In the genomic region with DNA sequence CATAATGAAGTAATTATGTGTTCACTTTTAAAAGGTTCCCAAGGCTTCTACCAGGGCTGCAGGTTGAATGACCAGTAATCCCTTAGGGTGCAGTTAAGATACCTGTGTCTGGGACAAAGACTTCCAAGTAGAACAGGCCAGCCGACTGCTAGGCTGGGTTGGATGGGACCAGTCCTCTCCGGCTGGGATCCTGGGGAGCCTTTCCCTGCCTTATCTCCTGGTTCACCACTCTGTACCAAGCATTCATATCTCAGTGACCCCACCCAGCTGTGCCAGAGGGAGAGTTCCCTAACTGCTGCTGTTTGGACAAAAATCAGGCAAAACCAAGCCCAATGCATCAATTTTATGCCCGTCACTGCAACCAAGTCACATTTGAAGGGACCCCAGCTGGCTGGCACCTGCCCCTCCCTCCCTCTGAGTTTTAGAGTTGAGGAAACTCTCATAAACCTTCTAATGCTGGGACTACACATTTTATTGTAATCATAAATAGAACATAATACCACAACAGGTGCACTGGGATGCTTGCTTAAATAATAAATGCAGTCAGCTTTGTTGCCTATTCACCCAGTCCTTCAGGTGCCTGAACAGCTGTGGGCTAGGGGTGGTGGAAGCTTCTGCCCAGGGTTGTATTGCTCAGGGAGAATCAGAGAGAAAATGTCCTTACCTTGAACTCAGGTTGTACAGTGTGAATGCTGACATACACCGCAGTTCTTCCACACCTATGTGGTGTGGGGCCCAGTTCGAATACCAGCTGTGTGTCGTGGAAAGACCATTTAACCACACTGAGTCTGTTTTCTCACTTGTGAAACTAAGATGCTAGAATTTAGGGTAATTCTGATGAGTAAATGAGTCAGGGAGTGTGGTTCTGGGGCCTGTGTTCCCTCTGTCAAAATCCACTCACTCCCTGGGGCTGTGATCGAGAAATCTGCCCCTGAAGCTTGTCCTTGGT, we compare ENCODE assay signal across 1 cellular context.
TF ChIP-seq lines count a peak whose summit lies in the region.

No MANE protein-coding gene starts in this region.

TF ChIP-seq in GM12878, 131 proteins besides CTCF, POLR2A, EP300 and RAD21 (continued from another document):
- TF ChIP-seq, protein P1, sequence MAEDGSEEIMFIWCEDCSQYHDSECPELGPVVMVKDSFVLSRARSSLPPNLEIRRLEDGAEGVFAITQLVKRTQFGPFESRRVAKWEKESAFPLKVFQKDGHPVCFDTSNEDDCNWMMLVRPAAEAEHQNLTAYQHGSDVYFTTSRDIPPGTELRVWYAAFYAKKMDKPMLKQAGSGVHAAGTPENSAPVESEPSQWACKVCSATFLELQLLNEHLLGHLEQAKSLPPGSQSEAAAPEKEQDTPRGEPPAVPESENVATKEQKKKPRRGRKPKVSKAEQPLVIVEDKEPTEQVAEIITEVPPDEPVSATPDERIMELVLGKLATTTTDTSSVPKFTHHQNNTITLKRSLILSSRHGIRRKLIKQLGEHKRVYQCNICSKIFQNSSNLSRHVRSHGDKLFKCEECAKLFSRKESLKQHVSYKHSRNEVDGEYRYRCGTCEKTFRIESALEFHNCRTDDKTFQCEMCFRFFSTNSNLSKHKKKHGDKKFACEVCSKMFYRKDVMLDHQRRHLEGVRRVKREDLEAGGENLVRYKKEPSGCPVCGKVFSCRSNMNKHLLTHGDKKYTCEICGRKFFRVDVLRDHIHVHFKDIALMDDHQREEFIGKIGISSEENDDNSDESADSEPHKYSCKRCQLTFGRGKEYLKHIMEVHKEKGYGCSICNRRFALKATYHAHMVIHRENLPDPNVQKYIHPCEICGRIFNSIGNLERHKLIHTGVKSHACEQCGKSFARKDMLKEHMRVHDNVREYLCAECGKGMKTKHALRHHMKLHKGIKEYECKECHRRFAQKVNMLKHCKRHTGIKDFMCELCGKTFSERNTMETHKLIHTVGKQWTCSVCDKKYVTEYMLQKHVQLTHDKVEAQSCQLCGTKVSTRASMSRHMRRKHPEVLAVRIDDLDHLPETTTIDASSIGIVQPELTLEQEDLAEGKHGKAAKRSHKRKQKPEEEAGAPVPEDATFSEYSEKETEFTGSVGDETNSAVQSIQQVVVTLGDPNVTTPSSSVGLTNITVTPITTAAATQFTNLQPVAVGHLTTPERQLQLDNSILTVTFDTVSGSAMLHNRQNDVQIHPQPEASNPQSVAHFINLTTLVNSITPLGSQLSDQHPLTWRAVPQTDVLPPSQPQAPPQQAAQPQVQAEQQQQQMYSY (CRISPR knock-in tag; IDR thresholded peaks at IDR 0.05): no peak
- peak; percentile 83 for TF ChIP-seq RUNX3 (IDR thresholded peaks at IDR 0.05; ENCODE audit: low read length)
- TF ChIP-seq, protein P2, sequence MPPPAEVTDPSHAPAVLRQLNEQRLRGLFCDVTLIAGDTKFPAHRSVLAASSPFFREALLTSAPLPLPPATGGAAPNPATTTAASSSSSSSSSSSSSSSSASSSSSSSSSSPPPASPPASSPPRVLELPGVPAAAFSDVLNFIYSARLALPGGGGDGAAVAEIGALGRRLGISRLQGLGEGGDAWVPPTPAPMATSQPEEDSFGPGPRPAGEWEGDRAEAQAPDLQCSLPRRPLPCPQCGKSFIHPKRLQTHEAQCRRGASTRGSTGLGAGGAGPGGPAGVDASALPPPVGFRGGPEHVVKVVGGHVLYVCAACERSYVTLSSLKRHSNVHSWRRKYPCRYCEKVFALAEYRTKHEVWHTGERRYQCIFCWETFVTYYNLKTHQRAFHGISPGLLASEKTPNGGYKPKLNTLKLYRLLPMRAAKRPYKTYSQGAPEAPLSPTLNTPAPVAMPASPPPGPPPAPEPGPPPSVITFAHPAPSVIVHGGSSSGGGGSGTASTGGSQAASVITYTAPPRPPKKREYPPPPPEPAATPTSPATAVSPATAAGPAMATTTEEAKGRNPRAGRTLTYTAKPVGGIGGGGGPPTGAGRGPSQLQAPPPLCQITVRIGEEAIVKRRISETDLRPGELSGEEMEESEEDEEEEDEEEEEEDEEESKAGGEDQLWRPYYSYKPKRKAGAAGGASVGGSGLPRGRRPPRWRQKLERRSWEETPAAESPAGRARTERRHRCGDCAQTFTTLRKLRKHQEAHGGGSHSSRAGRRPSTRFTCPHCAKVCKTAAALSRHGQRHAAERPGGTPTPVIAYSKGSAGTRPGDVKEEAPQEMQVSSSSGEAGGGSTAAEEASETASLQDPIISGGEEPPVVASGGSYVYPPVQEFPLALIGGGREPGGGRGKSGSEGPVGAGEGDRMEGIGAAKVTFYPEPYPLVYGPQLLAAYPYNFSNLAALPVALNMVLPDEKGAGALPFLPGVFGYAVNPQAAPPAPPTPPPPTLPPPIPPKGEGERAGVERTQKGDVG (CRISPR knock-in tag; IDR thresholded peaks at IDR 0.05): no peak
- 0 out of 2 replicates have a peak, but pooled peaks have one; percentile 18 for TF ChIP-seq BCL11A (IDR thresholded peaks at IDR 0.05; ENCODE audit: low read depth, low read length)
- TF ChIP-seq SREBF1 (IDR thresholded peaks at IDR 0.05; ENCODE audit: low read length): no peak
- TF ChIP-seq IKZF2 (IDR thresholded peaks at IDR 0.05): peak in 1 of 2 experiments; percentile 19; a peak in 1 of 4 replicates
- TF ChIP-seq KAT2A (conservative IDR thresholded peaks at IDR 0.05; ENCODE audit: control insufficient read depth, low read depth, low read length): no peak
- peak; percentile 45 for TF ChIP-seq JUNB (IDR thresholded peaks at IDR 0.05)
- no peak for TF ChIP-seq TBL1XR1 (IDR thresholded peaks at IDR 0.05; ENCODE audit: low read depth, low read length)
- no peak for TF ChIP-seq TARDBP (IDR thresholded peaks at IDR 0.05; ENCODE audit: borderline replicate concordance)
- no peak for TF ChIP-seq POLR2AphosphoS2 (IDR thresholded peaks at IDR 0.05; ENCODE audit: low read depth, low read length)
- no peak for TF ChIP-seq SIN3A (IDR thresholded peaks at IDR 0.05; ENCODE audit: low read depth, low read length)
- no peak for TF ChIP-seq POU2F2 (IDR thresholded peaks at IDR 0.05; ENCODE audit: borderline replicate concordance, low read depth, low read length)
- 0 out of 2 replicates have a peak, but pooled peaks have one; percentile 47 for TF ChIP-seq TCF12 (IDR thresholded peaks at IDR 0.05; ENCODE audit: low read depth, low read length)
- TF ChIP-seq, protein P3, sequence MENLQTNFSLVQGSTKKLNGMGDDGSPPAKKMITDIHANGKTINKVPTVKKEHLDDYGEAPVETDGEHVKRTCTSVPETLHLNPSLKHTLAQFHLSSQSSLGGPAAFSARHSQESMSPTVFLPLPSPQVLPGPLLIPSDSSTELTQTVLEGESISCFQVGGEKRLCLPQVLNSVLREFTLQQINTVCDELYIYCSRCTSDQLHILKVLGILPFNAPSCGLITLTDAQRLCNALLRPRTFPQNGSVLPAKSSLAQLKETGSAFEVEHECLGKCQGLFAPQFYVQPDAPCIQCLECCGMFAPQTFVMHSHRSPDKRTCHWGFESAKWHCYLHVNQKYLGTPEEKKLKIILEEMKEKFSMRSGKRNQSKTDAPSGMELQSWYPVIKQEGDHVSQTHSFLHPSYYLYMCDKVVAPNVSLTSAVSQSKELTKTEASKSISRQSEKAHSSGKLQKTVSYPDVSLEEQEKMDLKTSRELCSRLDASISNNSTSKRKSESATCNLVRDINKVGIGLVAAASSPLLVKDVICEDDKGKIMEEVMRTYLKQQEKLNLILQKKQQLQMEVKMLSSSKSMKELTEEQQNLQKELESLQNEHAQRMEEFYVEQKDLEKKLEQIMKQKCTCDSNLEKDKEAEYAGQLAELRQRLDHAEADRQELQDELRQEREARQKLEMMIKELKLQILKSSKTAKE (IDR thresholded peaks at IDR 0.05; ENCODE audit: low read depth, poor library complexity, severe bottlenecking): no peak
TF ChIP-seq in GM12878: peak in this region for 9.
